In the genomic region with DNA sequence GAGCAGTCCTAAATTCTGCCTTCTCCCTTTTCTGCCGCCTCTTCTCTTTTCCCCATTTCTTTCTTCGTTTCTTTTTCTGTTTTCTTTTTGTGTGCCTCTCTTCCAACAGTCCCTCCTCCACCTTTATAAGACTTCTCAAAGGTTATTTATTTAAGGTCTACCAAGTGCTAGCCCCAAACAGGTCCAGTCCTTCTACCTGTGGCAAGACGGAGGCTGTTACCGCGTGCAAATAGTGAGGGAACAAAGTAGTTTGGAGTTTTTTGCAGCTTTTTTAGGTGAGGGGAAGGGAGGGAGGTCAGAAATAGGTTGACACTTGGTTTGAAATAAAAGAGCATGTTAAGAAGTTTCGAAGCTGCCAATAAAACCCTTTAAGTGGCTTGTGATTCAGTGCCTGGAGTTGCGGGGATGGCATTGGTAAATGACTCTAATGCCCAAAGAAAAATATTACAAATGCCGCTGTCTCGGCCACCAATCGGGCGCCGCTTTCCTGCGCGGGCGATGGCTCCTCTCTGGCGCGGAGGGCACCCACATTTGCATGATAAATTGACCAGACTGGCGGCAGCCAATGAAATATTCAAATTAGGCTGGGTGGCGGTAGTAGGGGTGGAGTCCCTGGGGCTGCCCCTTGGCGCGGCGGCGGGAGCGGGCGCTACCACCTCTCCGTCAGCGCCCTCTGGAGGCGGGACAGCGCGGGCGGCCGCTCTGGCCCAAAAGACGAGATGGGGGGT, we compare ENCODE assay signal across 8 cellular contexts. TPM values are rescaled to one million over a fixed set of nuclear protein-coding genes. Genes with fewer than 3 reads are reported as not detected.
A peak's percentile ranks its signal among the peaks of the same experiment; 100 is the strongest.
DNase-seq lines count a peak whose midpoint lies in the region; ATAC-seq lines count a peak whose summit lies in the region.

No MANE protein-coding gene starts in this region.

- in situ Hi-C loops in KBM-7 (cut with MboI; ENCODE audit: low pct_unique_long_range_greater_than_20kb, low sequenced_read_pairs), result no loop called here

- peaks cover 46% of the 10 kb centered on the region for H3K4me1 Mint-ChIP-seq in activated T-cell treated with anti-CD3 and anti-CD28 coated beads, Interleukin-2, amount 50 U/mL, for 24 hours (ENCODE audit: low read depth)

- peaks cover 91% of the 10 kb centered on the region for H3K27me3 Mint-ChIP-seq in activated T-cell treated with anti-CD3 and anti-CD28 coated beads, Interleukin-2, amount 50 U/mL, for 24 hours

- H3K36me3 Mint-ChIP-seq in activated T-cell treated with anti-CD3 and anti-CD28 coated beads, Interleukin-2, amount 50 U/mL, for 24 hours (ENCODE audit: low read depth), result no peaks in the 10 kb centered on the region

- no peaks in the 10 kb centered on the region for H3K9me3 Mint-ChIP-seq in activated T-cell treated with anti-CD3 and anti-CD28 coated beads, Interleukin-2, amount 50 U/mL, for 24 hours

- intact Hi-C loops in Right ventricle myocardium superior (cut with DNase I), result loop anchor here (10.0 kb wide), 1 partner anchor 672 kb away; no protein-coding TSS in a partner anchor

- peak; percentile 67 for DNase-seq in KBM-7
- peak; percentile 78 for DNase-seq in activated T-cell treated with anti-CD3 and anti-CD28 coated beads, Interleukin-2, amount 50 U/mL, for 24 hours
- peak; percentile 72 for DNase-seq in Right ventricle myocardium superior
- DNase-seq in stimulated activated CD4-positive, alpha-beta T cell treated with anti-CD3 and anti-CD28 coated beads, Interleukin-1b, Interleukin-23, amount 100 ng/mL, for 4 hours (ENCODE audit: low read depth in 2 of 2), result peak; percentile 51 to 60
- no peak for DNase-seq in dermis blood vessel endothelial cell
- no peak for DNase-seq in dedifferentiated amniotic fluid mesenchymal stem cell (ENCODE audit: extremely low spot score)
- DNase-seq in cerebellar nuclear complex (lab: John Stamatoyannopoulos, UW), result no peak
- no peak for DNase-seq in NCI-H1436 (lab: John Stamatoyannopoulos, UW)

- ATAC-seq in Right ventricle myocardium superior (ENCODE audit: poor library complexity), result peak; percentile 61

- H3K4me3 Mint-ChIP-seq in activated T-cell treated with anti-CD3 and anti-CD28 coated beads, Interleukin-2, amount 50 U/mL, for 24 hours, result peak overlapping the region; percentile 23

- H3K27ac Mint-ChIP-seq in activated T-cell treated with anti-CD3 and anti-CD28 coated beads, Interleukin-2, amount 50 U/mL, for 24 hours, result no peak overlapping the region

RNA-seq across cellular contexts. Expression of a gene that starts 7.5 kb away (rescaled TPM):
- total RNA-seq in Right ventricle myocardium superior, result 3.1 TPM
- 0.88 and 3.2 TPM in 2 replicates for total RNA-seq in dermis blood vessel endothelial cell

Comparison
In these comparisons a context has a peak if more than half of its experiments do, and no peak if none do; other contexts are left out.
1. DNase-seq: peak in KBM-7 (single experiment), activated T-cell treated with anti-CD3 and anti-CD28 coated beads, Interleukin-2, amount 50 U/mL, for 24 hours (single experiment), Right ventricle myocardium superior (single experiment) and stimulated activated CD4-positive, alpha-beta T cell treated with anti-CD3 and anti-CD28 coated beads, Interleukin-1b, Interleukin-23, amount 100 ng/mL, for 4 hours (2 of 2); none in dermis blood vessel endothelial cell (single experiment), dedifferentiated amniotic fluid mesenchymal stem cell (single experiment), cerebellar nuclear complex (0 of 2) and NCI-H1436 (single experiment).